ENCODE assay signal across 1 cellular context in the genomic region with DNA sequence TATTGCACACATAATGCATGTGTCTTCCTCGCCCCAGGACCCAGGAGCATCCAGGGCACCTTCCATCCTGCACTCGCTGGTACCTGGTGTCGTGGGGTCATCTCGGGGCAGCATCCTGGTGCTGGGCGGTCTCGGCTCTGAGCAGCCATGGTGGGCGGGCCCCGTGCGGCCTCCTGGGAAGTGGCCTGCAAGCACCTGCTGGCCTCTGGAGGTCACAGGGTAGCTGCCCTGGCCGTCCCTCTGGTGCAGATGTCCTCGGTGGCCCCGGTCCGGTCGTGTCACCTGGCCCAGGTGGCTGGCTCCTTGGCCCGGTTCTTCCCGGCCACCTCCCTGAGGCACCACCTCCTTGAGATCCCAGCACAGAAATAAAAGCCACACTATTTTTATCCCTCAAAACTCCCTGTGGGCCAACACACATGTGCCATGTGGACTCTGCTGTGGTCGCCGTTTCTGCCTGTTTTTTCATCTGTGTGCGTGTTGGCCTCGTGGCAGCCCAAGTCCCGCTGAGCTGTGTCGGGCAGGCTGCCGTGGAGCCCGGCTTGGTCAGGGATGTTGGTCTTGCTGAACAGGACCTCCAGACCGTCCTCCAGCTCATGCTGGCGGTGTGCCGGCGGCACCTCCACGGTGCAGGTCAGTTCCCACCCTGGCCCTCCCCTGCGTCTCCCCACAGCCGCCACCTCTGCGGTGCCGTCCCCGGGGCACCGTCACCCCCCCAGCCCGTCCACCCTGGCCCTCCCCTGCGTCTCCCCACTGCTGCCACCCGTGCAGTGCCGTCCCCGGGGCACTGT.
TF ChIP-seq lines count a peak whose summit lies in the region.

No MANE protein-coding gene starts in this region.

TF ChIP-seq in GM12878, 131 proteins besides CTCF, POLR2A, EP300 and RAD21:
- TF ChIP-seq NFXL1 (IDR thresholded peaks at IDR 0.05; ENCODE audit: borderline replicate concordance) (no peak), NFIC (IDR thresholded peaks at IDR 0.05; ENCODE audit: low read depth, low read length) (no peak), RUNX3 (IDR thresholded peaks at IDR 0.05; ENCODE audit: low read length) (no peak), ASH2L (IDR thresholded peaks at IDR 0.05; ENCODE audit: borderline replicate concordance, low read depth) (no peak), TCF12 (IDR thresholded peaks at IDR 0.05; ENCODE audit: low read depth, low read length) (no peak), ZBTB11 (CRISPR knock-in tag; IDR thresholded peaks at IDR 0.05) (no peak), YY1 (IDR thresholded peaks at IDR 0.05; ENCODE audit: low read depth, low read length) (no peak), EED (IDR thresholded peaks at IDR 0.05; ENCODE audit: low read depth) (no peak), HDAC6 (IDR thresholded peaks at IDR 0.05; ENCODE audit: unreplicated experiment) (no peak)
- TF ChIP-seq, protein P1, sequence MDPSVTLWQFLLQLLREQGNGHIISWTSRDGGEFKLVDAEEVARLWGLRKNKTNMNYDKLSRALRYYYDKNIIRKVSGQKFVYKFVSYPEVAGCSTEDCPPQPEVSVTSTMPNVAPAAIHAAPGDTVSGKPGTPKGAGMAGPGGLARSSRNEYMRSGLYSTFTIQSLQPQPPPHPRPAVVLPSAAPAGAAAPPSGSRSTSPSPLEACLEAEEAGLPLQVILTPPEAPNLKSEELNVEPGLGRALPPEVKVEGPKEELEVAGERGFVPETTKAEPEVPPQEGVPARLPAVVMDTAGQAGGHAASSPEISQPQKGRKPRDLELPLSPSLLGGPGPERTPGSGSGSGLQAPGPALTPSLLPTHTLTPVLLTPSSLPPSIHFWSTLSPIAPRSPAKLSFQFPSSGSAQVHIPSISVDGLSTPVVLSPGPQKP (IDR thresholded peaks at IDR 0.05; ENCODE audit: low read depth, low read length), result no peak
TF ChIP-seq in GM12878: peak in this region for 0.
